8 cellular contexts compared by ENCODE assay signal in genomic region chr10:101041252-101041761, GRCh38. TPM values are rescaled to one million over a fixed set of nuclear protein-coding genes. Genes with fewer than 3 reads are reported as not detected.
DNase-seq lines count a peak whose midpoint lies in the region; ATAC-seq and TF ChIP-seq lines count a peak whose summit lies in the region.

No MANE protein-coding gene starts in this region.

- H3K79me2 ChIP-seq in mammary epithelial cell (ENCODE audit: insufficient read depth, low read length) = peaks cover 2% of the 10 kb centered on the region

- peak; percentile 69 for ATAC-seq in HG02885 (IDR thresholded peaks at IDR 0.05; ENCODE audit: poor library complexity, unreplicated experiment)

- intact Hi-C loops in mammary epithelial cell (cut with micrococcal nuclease) = loop anchor here (1.0 kb wide), 2 partner anchors 22 to 26 kb away; no protein-coding TSS in a partner anchor

- 37% methylated on average over 5 of the region's 6 CpGs for WGBS in mammary epithelial cell (ENCODE audit: low coverage, missing lambda C conversion rate)

- peaks cover 12% of the 10 kb centered on the region for H3K36me3 ChIP-seq in mammary epithelial cell (ENCODE audit: insufficient read depth, low read length)

- in situ Hi-C loops in mammary epithelial cell (cut with MboI; ENCODE audit: low sequenced_read_pairs in 2 of 2) = no loop called here

- CTCF ChIA-PET in mammary epithelial cell (lab: Charles Lee; ENCODE audit: low non-redundant PET) = interaction anchor here (0.5 to 0.8 kb wide), 5 partner anchors 19 to 97 kb away, joined by 3 to 6 read pairs (median 5); no protein-coding TSS in a partner anchor

- TF ChIP-seq CTCF in mammary epithelial cell (conservative IDR thresholded peaks at IDR 0.05 in 1 of 2, IDR thresholded peaks at IDR 0.05 in 1 of 2; ENCODE audit: extremely low read depth in 1 of 2, insufficient read depth in 1 of 2, low read depth in 1 of 2, low read length in 2 of 2) = peak; percentile 86 to 88

- dilution Hi-C loops in mammary epithelial cell (cut with HindIII; ENCODE audit: low sequenced_read_pairs) = no loop called here

- DNase-seq in NCI-H2081 (lab: John Stamatoyannopoulos, UW) = peak; percentile 60 to 67
- no peak for DNase-seq in NCI-H2081 treated with DMSO at 0.1 percent for 48 hours (lab: John Stamatoyannopoulos, UW)
- DNase-seq in NCI-H2171 treated with DMSO at 0.1 percent for 48 hours (lab: John Stamatoyannopoulos, UW) = peak; percentile 76
- peak; percentile 65 for DNase-seq in UCSD-AML1 (lab: John Stamatoyannopoulos, UW; ENCODE audit: unreplicated experiment)
- DNase-seq in mammary epithelial cell = peak; percentile 70
- peak; percentile 81 for DNase-seq in kidney tubule cell (ENCODE audit: low spot score)
- DNase-seq in stimulated activated CD4-positive, alpha-beta T cell treated with anti-CD3 and anti-CD28 coated beads, Interleukin-4, amount 100 ng/mL, for 4 hours = peak; percentile 58 to 74

- no peaks in the 10 kb centered on the region for H3K27me3 ChIP-seq in mammary epithelial cell (ENCODE audit: insufficient read depth, low read length)

- no TSS peak for BruUV-seq in mammary epithelial cell (replicated peaks; lab: Mats Ljungman, UMichigan)

- no peak overlapping the region for H3K27ac ChIP-seq in mammary epithelial cell (ENCODE audit: insufficient read depth, low read depth, low read length)

- no peaks in the 10 kb centered on the region for H3K9me3 ChIP-seq in mammary epithelial cell (replicated peaks; ENCODE audit: insufficient read depth, low read length)

- H4K20me1 ChIP-seq in mammary epithelial cell (ENCODE audit: insufficient read depth, low read length) = no peaks in the 10 kb centered on the region

- no peak overlapping the region for H3K9ac ChIP-seq in mammary epithelial cell (ENCODE audit: insufficient read depth, low read length)

- no peak overlapping the region for H3K4me2 ChIP-seq in mammary epithelial cell (ENCODE audit: insufficient read depth, low read depth, low read length)

- peaks cover 39% of the 10 kb centered on the region for H3K4me1 ChIP-seq in mammary epithelial cell (ENCODE audit: insufficient read depth, low read length)

- H2AFZ ChIP-seq in mammary epithelial cell (ENCODE audit: low read depth, low read length) = no peak overlapping the region

- no peak overlapping the region for H3K4me3 ChIP-seq in mammary epithelial cell (replicated peaks in 1 of 3; ENCODE audit: insufficient read depth in 1 of 3, low read depth in 2 of 3, low read length in 3 of 3)

RNA-seq across cellular contexts. Expression of gene SFXN3, which starts 10.3 kb away (rescaled TPM):
- total RNA-seq in mammary epithelial cell = 100 to 1,000 TPM in 1 of 2 donors, 10 to 100 TPM in 1; 79.4 to 102 TPM
- 104 TPM for polyA plus RNA-seq in mammary epithelial cell
- 101 TPM for polyA minus RNA-seq in mammary epithelial cell

RNA-seq across cellular contexts. Expression of gene PDZD7, which starts 10.4 kb away (rescaled TPM):
- 1 to 10 TPM in 1 of 2 donors, under 1 TPM in 1; 0.59 to 2.7 TPM for total RNA-seq in mammary epithelial cell
- polyA plus RNA-seq in mammary epithelial cell = 0.95 TPM
- 0.47 TPM for polyA minus RNA-seq in mammary epithelial cell

RNA-seq across cellular contexts. Expression of gene KAZALD1, which starts 20.5 kb away (rescaled TPM):
- 1 to 10 TPM; 1.5 to 2.3 TPM for total RNA-seq in mammary epithelial cell
- 0.92 TPM for polyA plus RNA-seq in mammary epithelial cell
- polyA minus RNA-seq in mammary epithelial cell = not detected

RNA-seq across cellular contexts. Expression of gene LZTS2, which starts 41.7 kb away (rescaled TPM):
- 100 to 1,000 TPM in 1 of 2 donors, 10 to 100 TPM in 1; 44.3 to 159 TPM for total RNA-seq in mammary epithelial cell
- 30.4 TPM for polyA plus RNA-seq in mammary epithelial cell
- polyA minus RNA-seq in mammary epithelial cell = 18.3 TPM

RNA-seq across cellular contexts. Expression of gene TWNK, which starts 54.0 kb away (rescaled TPM):
- total RNA-seq in mammary epithelial cell = 10 to 100 TPM in 1 of 2 donors, 1 to 10 TPM in 1; 6.8 to 18.7 TPM
- 14.4 TPM for polyA plus RNA-seq in mammary epithelial cell
- 13.5 TPM for polyA minus RNA-seq in mammary epithelial cell
